Comparison of ENCODE assay signal across 10 cellular contexts in the genomic region with DNA sequence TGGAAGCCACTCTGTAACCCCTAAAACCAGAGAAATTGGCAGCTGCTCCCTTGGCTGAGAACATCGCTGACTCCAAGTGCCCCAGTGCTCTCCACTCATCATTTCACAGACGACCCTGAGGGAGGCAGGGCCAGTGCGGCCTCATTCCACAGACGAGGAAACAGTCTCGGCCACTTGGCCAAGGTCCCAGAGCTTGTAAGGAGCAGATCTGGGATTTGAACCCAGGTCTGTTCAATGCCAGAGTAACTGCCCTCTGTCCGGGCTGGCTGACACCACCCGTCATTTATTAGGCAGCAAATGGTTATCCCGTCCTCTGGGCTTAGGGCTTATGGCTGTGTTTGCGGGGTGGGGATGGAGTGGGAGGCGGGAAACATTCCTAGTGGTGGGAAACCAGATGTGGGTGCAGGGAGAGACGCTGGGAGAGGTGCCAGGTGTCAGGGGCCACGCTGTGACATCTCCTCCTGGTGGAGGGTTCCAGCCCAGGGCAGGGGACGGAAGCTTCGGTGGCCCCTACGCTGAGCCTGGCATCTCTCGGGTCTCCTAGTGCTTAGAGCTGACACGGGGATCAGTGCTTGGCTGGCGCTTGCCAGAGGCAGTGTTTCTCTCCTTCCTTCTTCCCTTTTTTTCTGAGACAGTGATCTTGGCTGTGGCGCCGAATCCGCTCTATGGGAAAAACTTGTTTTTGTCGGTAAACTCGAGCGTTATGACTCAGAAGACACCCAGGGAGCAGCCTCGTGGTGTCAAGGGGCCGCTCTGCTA. TPM values are rescaled to one million over a fixed set of nuclear protein-coding genes. Genes with fewer than 3 reads are reported as not detected.
A peak's percentile ranks its signal among the peaks of the same experiment; 100 is the strongest.
DNase-seq lines count a peak whose midpoint lies in the region; ATAC-seq, FAIRE-seq and TF ChIP-seq lines count a peak whose summit lies in the region.
"Had no signal": no experiment of that assay in that cellular context is flagged by ENCODE, and none has a peak within 500 bp of the region (broad histone marks: within the 10 kb centered on the region; RNA-seq: fewer than 3 reads in every experiment).

No MANE protein-coding gene starts in this region.

- no peaks in the 10 kb centered on the region for H3K79me2 ChIP-seq in keratinocyte (ENCODE audit: control insufficient read depth, insufficient read depth, low read length)

- peaks cover 7% of the 10 kb centered on the region for H3K27me3 ChIP-seq in keratinocyte (ENCODE audit: control insufficient read depth, extremely low read depth, insufficient read depth, low read length)

- no peaks in the 10 kb centered on the region for H3K9me3 ChIP-seq in keratinocyte (ENCODE audit: control insufficient read depth, low read depth, low read length)

- H3K4me2 ChIP-seq in keratinocyte (ENCODE audit: control insufficient read depth, extremely low read depth, insufficient read depth, low read depth, low read length): peak overlapping the region; percentile 1

- FAIRE-seq in keratinocyte (lab: Jason Lieb, UNC): peak; percentile 43

- no peaks in the 10 kb centered on the region for H4K20me1 ChIP-seq in keratinocyte (ENCODE audit: control insufficient read depth, extremely low read depth, insufficient read depth, low read length)

- intact Hi-C loops in left colon (cut with DNase I, micrococcal nuclease): no loop called here

- no peak overlapping the region for H3K9ac ChIP-seq in keratinocyte (ENCODE audit: control insufficient read depth, extremely low read depth, insufficient read depth, low read length)

- no peaks in the 10 kb centered on the region for H3K9me1 ChIP-seq in keratinocyte (ENCODE audit: control insufficient read depth, extremely low read depth, insufficient read depth, low read length)

- DNase-seq in HCEC 1CT (peak; percentile 74), brain pericyte (ENCODE audit: low read depth, low spot score) (peak; percentile 76), keratinocyte (ENCODE audit: low read depth, low spot score) (no peak), HPDE6-E6E7 (ENCODE audit: extremely low spot score) (no peak), left colon (no peak)
- DNase-seq: naive thymus-derived CD8-positive, alpha-beta T cell; stimulated activated naive CD8-positive, alpha-beta T cell treated with anti-CD3 and anti-CD28 coated beads, Interleukin-15, amount 100 ng/mL, for 72 hours had no signal

- H3K4me1 ChIP-seq in keratinocyte (ENCODE audit: control insufficient read depth, extremely low read depth, insufficient read depth, low read length): peaks cover 3% of the 10 kb centered on the region

- TF ChIP-seq CTCF in keratinocyte (optimal IDR thresholded peaks at IDR 0.05 in 1 of 3, IDR thresholded peaks at IDR 0.05 in 1 of 3, conservative IDR thresholded peaks at IDR 0.05 in 1 of 3; ENCODE audit: extremely low read depth in 1 of 3, insufficient read depth in 2 of 3, low read length in 3 of 3): no peak

- H3K4me3 ChIP-seq in keratinocyte (ENCODE audit: control insufficient read depth in 2 of 3, extremely low read depth in 1 of 3, insufficient read depth in 2 of 3, low read depth in 1 of 3, low read length in 3 of 3) (no peak overlapping the region), skin epidermis (no peak overlapping the region)

- ATAC-seq in HG02763 (IDR thresholded peaks at IDR 0.05; ENCODE audit: unreplicated experiment) (no peak), left colon (no peak), GM18517 (IDR thresholded peaks at IDR 0.05; ENCODE audit: unreplicated experiment) (no peak)
- ATAC-seq: naive thymus-derived CD8-positive, alpha-beta T cell; stimulated activated naive CD8-positive, alpha-beta T cell treated with anti-CD3 and anti-CD28 coated beads, Interleukin-15, amount 100 ng/mL, for 72 hours had no signal

- H2AFZ ChIP-seq in keratinocyte (ENCODE audit: control insufficient read depth, low read length): peak overlapping the region; percentile 0

- H3K36me3 ChIP-seq in keratinocyte (ENCODE audit: control insufficient read depth in 2 of 2, extremely low read depth in 1 of 2, insufficient read depth in 2 of 2, low read length in 2 of 2): no peaks in the 10 kb centered on the region

- dilution Hi-C loops in keratinocyte (cut with MboI; ENCODE audit: extremely low pct_ligation_motif_present, low sequenced_read_pairs): no loop called here

- no peak overlapping the region for H3K27ac ChIP-seq in keratinocyte (ENCODE audit: control insufficient read depth, insufficient read depth, low read length)
- H3K27ac ChIP-seq in skin epidermis: peak overlapping the region in 20 of 21 experiments; percentile 22 to 85 (median 66)

RNA-seq across cellular contexts. Expression of gene IER5L, which starts 20.1 kb away (rescaled TPM):
- 2.1 to 3.6 TPM (median 2.8 TPM) in 3 replicates for polyA plus RNA-seq in keratinocyte
- polyA plus RNA-seq in keratinocyte (2011; ENCODE audit: low read depth): 4.1 TPM
- 0.75 and 2.7 TPM in 2 replicates for polyA plus RNA-seq in keratinocyte (2011; cell fraction: cytosol; rRNA removed)
- polyA plus RNA-seq in keratinocyte (2011; cell fraction: nucleus; rRNA removed): 2.1 and 4.5 TPM in 2 replicates
- 2.4 and 5.1 TPM in 2 replicates for polyA plus RNA-seq in keratinocyte (2012; ENCODE audit: low replicate concordance)
- 1.3 to 1.4 TPM (median 1.3 TPM) in 3 replicates for polyA minus RNA-seq in keratinocyte
- 18.4 TPM for polyA minus RNA-seq in keratinocyte (2011; cell fraction: cytosol; rRNA and poly(A)+ RNA removed)
- polyA minus RNA-seq in keratinocyte (2011; cell fraction: nucleus; rRNA and poly(A)+ RNA removed): 4.3 and 7.5 TPM in 2 replicates
- total RNA-seq in left colon: 1 to 10 TPM; 4.3 to 8.8 TPM

Comparison
In these comparisons a context has a peak if more than half of its experiments do, and no peak if none do; other contexts are left out.
1. DNase-seq: peak in HCEC 1CT (single experiment) and brain pericyte (single experiment); none in keratinocyte (single experiment), HPDE6-E6E7 (single experiment) and left colon (0 of 2).